8 cellular contexts compared by ENCODE assay signal in the genomic region with DNA sequence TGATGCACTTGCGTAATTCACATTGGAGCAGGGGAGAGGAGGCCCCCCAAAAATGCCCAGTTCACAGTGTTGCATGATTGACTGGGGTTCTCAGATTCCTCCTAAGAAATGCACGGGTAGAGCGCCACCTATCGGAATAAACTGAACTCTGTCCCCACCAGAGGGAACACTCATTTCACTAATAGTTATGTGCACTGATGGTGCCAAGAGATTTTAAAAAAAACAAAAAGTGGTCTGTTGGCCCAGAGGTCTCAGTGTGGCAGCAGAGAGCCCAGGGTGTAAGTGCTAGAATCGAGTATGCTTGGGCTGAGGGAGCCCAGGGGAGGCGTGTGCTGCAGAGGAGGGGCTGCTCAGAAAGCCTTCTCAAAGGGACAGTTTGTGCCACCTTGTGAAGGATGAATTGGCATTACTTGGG. TPM values are rescaled to one million over a fixed set of nuclear protein-coding genes. Genes with fewer than 3 reads are reported as not detected.
DNase-seq lines count a peak whose midpoint lies in the region; ATAC-seq and TF ChIP-seq lines count a peak whose summit lies in the region.

No MANE protein-coding gene starts in this region.

- TF ChIP-seq POLR2A in adrenal gland (IDR thresholded peaks at IDR 0.05) = no peak

- no peak overlapping the region for H3K9ac ChIP-seq in KMS-11
- H3K9ac ChIP-seq in smooth muscle cell (ENCODE audit: low read depth) = no peak overlapping the region

- no peaks in the 10 kb centered on the region for H3K4me1 ChIP-seq in KMS-11 (ENCODE audit: low read depth, poor library complexity, severe bottlenecking)
- H3K4me1 ChIP-seq in adrenal gland (replicated peaks in 1 of 2) = peaks cover 11 to 20% of the 10 kb centered on the region in 2 donors
- H3K4me1 ChIP-seq in right cardiac atrium (ENCODE audit: control insufficient read depth, insufficient read depth, low read length) = no peaks in the 10 kb centered on the region
- H3K4me1 ChIP-seq in smooth muscle cell (ENCODE audit: low read depth) = no peaks in the 10 kb centered on the region

- H3K36me3 ChIP-seq in KMS-11 (ENCODE audit: insufficient read depth) = no peaks in the 10 kb centered on the region
- H3K36me3 ChIP-seq in adrenal gland (replicated peaks in 1 of 2) = peaks cover 0 to 82% of the 10 kb centered on the region in 2 donors
- H3K36me3 ChIP-seq in smooth muscle cell (ENCODE audit: low read depth) = no peaks in the 10 kb centered on the region

- in situ Hi-C loops in G401 (cut with HindIII; ENCODE audit: low sequenced_read_pairs) = no loop called here

- H3K79me2 ChIP-seq in KMS-11 (ENCODE audit: insufficient read depth, low read depth) (no peaks in the 10 kb centered on the region), smooth muscle cell (ENCODE audit: low read depth) (no peaks in the 10 kb centered on the region)

- H2AFZ ChIP-seq in KMS-11 (ENCODE audit: low read depth) (no peak overlapping the region), smooth muscle cell (ENCODE audit: low read depth) (no peak overlapping the region)

- TF ChIP-seq CTCF in KMS-11 (conservative IDR thresholded peaks at IDR 0.05; ENCODE audit: low read depth, low read length) = peak; percentile 92
- peak; percentile 74 to 93 (median 82) for TF ChIP-seq CTCF in adrenal gland (IDR thresholded peaks at IDR 0.05)
- TF ChIP-seq CTCF in smooth muscle cell (IDR thresholded peaks at IDR 0.05; ENCODE audit: borderline replicate concordance, insufficient read depth, poor library complexity, severe bottlenecking) = peak; percentile 83

- no peaks in the 10 kb centered on the region for H3K9me3 ChIP-seq in adrenal gland (replicated peaks in 1 of 3)
- H3K9me3 ChIP-seq in right cardiac atrium (ENCODE audit: control insufficient read depth, low read length) = no peaks in the 10 kb centered on the region
- no peaks in the 10 kb centered on the region for H3K9me3 ChIP-seq in smooth muscle cell (replicated peaks; ENCODE audit: low read depth)

- WGBS in adrenal gland, 4 donors = 25 to 29% (median 27%) methylated on average over 6 of the region's 6 CpGs
- 31% methylated on average over 6 of the region's 6 CpGs for WGBS in right cardiac atrium
- WGBS in smooth muscle cell (ENCODE audit: low lambda C conversion rate) = 26% methylated on average over 6 of the region's 6 CpGs

- no peak overlapping the region for H3K27ac ChIP-seq in KMS-11
- H3K27ac ChIP-seq in adrenal gland = no peak overlapping the region
- H3K27ac ChIP-seq in right cardiac atrium (ENCODE audit: low read length) = no peak overlapping the region
- H3K27ac ChIP-seq in smooth muscle cell (ENCODE audit: low read depth) = no peak overlapping the region

- no peak overlapping the region for H3K4me3 ChIP-seq in KMS-11 (IDR thresholded peaks at IDR 0.05; ENCODE audit: insufficient read depth, low read depth, low read length)
- H3K4me3 ChIP-seq in adrenal gland = no peak overlapping the region
- no peak overlapping the region for H3K4me3 ChIP-seq in right cardiac atrium (ENCODE audit: low read length)
- no peak overlapping the region for H3K4me3 ChIP-seq in smooth muscle cell

- H3K4me2 ChIP-seq in KMS-11 = no peak overlapping the region
- no peak overlapping the region for H3K4me2 ChIP-seq in smooth muscle cell

- H3F3A ChIP-seq in smooth muscle cell (ENCODE audit: low read depth) = no peaks in the 10 kb centered on the region

- H4K20me1 ChIP-seq in KMS-11 (ENCODE audit: insufficient read depth) = no peaks in the 10 kb centered on the region
- peaks cover 23% of the 10 kb centered on the region for H4K20me1 ChIP-seq in smooth muscle cell (ENCODE audit: low read depth)

- H3K27me3 ChIP-seq in KMS-11 (ENCODE audit: insufficient read depth, low read depth) (no peaks in the 10 kb centered on the region), adrenal gland (no peaks in the 10 kb centered on the region), right cardiac atrium (ENCODE audit: control insufficient read depth, insufficient read depth) (no peaks in the 10 kb centered on the region), smooth muscle cell (ENCODE audit: low read depth) (no peaks in the 10 kb centered on the region)

- intact Hi-C loops in adrenal gland (cut with DNase I) (loop anchor here in 1 of 2 donors (2.0 kb wide), 1 partner anchor 117 kb away; no protein-coding TSS in a partner anchor), right cardiac atrium (cut with DNase I) (loop anchor here in 1 of 4 donors (5.0 kb wide), 1 partner anchor 118 kb away; no protein-coding TSS in a partner anchor)

- ATAC-seq in right cardiac atrium (peak; percentile 37 to 63), HG03439 (IDR thresholded peaks at IDR 0.05; ENCODE audit: unreplicated experiment) (no peak), HG02840 (IDR thresholded peaks at IDR 0.05; ENCODE audit: low FRiP score, unreplicated experiment) (no peak)

- DNase-seq in G401 (ENCODE audit: low spot score) = peak; percentile 69
- peak; percentile 24 for DNase-seq in SKM-1 treated with dmso at 0.1 percent for 144 hours (lab: John Stamatoyannopoulos, UW; ENCODE audit: unreplicated experiment)
- DNase-seq in adrenal gland = peak in 4 of 7 donors; percentile 51 to 74 (median 66)
- no peak for DNase-seq in right cardiac atrium
- DNase-seq in smooth muscle cell (lab: John Stamatoyannopoulos, UW; ENCODE audit: unreplicated experiment) = no peak

RNA-seq across cellular contexts. Expression of a gene that starts 6.9 kb away (rescaled TPM):
- total RNA-seq in G401 (2014; rRNA removed; shearing (Covaris generic)) = 53.3 and 57.1 TPM in 2 replicates
- total RNA-seq in adrenal gland (100 to 1,000 TPM; 211 to 586 (median 306) TPM), right cardiac atrium (100 to 1,000 TPM; 143 to 161 (median 156) TPM), smooth muscle cell (23.6 and 28.8 TPM in 2 replicates)
- polyA plus RNA-seq in adrenal gland (100 to 1,000 TPM; 109 to 146 (median 118) TPM), right cardiac atrium (215 TPM), smooth muscle cell (57.7 and 63.3 TPM in 2 replicates)

RNA-seq across cellular contexts. Expression of a gene that starts 21.0 kb away (rescaled TPM):
- 389 and 401 TPM in 2 replicates for total RNA-seq in G401 (2014; rRNA removed; shearing (Covaris generic))
- total RNA-seq in adrenal gland = 100 to 1,000 TPM; 134 to 349 (median 202) TPM
- 100 to 1,000 TPM; 123 to 221 (median 193) TPM for polyA plus RNA-seq in adrenal gland
- 100 to 1,000 TPM; 107 to 143 (median 124) TPM for total RNA-seq in right cardiac atrium
- polyA plus RNA-seq in right cardiac atrium = 123 TPM
- total RNA-seq in smooth muscle cell = 267 and 312 TPM in 2 replicates
- polyA plus RNA-seq in smooth muscle cell = 353 and 439 TPM in 2 replicates

RNA-seq across cellular contexts. Expression of a gene that starts 51.3 kb away (rescaled TPM):
- not detected in 2 replicates for total RNA-seq in G401 (2014; rRNA removed; shearing (Covaris generic))
- 1 to 10 TPM in 7 of 8 donors, not detected in 1; 1.2 to 4.8 (median 3.2) TPM for total RNA-seq in adrenal gland
- 10 to 100 TPM in 2 of 3 donors, 1 to 10 TPM in 1; 5.3 to 11.8 (median 11.5) TPM for polyA plus RNA-seq in adrenal gland
- 1 to 10 TPM; 2.2 to 3.6 (median 2.4) TPM for total RNA-seq in right cardiac atrium
- 6.7 TPM for polyA plus RNA-seq in right cardiac atrium
- 0.58 TPM in 1 of 2 replicates, not detected in the other for total RNA-seq in smooth muscle cell
- 0.78 and 2.7 TPM in 2 replicates for polyA plus RNA-seq in smooth muscle cell

Comparison
In these comparisons a context has a peak if more than half of its experiments do, and no peak if none do; other contexts are left out.
1. DNase-seq: peak in G401 (single experiment), SKM-1 treated with dmso at 0.1 percent for 144 hours (single experiment) and adrenal gland (4 of 7); none in right cardiac atrium (0 of 3) and smooth muscle cell (single experiment).
2. ATAC-seq: peak in right cardiac atrium (2 of 2); none in HG03439 (single experiment) and HG02840 (single experiment).
3. Peak in every context shown above with its lines, with median percentiles within 50 percentile points of each other: CTCF ChIP-seq.